15 cellular contexts compared by ENCODE assay signal in the genomic region with DNA sequence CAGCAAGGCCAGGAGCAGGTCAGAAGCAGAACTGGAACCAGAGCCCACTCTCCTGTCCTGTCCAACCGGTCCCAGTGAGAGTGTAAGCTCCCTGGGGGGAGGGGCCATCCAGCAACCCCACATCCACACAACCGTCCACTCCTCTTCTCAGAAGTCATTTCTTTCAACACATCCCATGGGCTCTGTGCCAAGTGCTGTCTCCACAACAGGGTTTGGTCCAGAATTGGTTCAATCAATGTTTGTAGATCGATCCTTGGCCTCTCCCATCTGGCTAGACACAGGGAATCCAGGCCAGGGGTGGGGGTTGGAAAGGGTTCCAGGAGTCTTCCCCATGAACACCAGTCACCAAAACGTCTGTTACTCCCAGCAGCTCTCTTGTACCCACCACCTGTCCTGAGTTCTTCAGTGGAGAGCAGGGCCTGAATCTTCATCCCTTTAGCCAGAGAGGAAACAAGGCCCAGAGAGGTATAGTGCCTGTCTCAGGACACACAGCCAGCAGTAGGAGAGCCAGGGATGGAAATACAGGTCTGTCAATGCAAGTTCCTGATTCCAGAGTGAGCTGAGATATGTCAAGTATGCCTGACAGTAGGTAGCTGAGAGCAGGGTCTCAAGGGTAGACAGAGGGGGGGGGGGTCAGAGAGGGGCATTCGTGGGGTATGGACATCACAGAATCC. TPM values are rescaled to one million over a fixed set of nuclear protein-coding genes. Genes with fewer than 3 reads are reported as not detected.
A peak's percentile ranks its signal among the peaks of the same experiment; 100 is the strongest.
DNase-seq lines count a peak whose midpoint lies in the region; ATAC-seq and TF ChIP-seq lines count a peak whose summit lies in the region.
"Had no signal": no experiment of that assay in that cellular context is flagged by ENCODE, and none has a peak within 500 bp of the region (broad histone marks: within the 10 kb centered on the region; RNA-seq: fewer than 3 reads in every experiment).

No MANE protein-coding gene starts in this region.

- H3K27ac ChIP-seq in CD4-positive, alpha-beta T cell (ENCODE audit: low read depth, low read length) = no peak overlapping the region
- H3K27ac ChIP-seq in left ventricle myocardium inferior (replicated peaks) (peak overlapping the region; percentile 82), osteoblast (ENCODE audit: low read depth, low read length) (no peak overlapping the region), PC-9 (no peak overlapping the region)
- H3K27ac ChIP-seq: left lung had no signal

- ATAC-seq in CD4-positive, alpha-beta T cell (ENCODE audit: poor library complexity) = no peak
- ATAC-seq in T-helper 17 cell = no peak
- ATAC-seq: left lung had no signal

- CTCF ChIA-PET in CD4-positive, alpha-beta T cell (lab: Charles Lee) = no interaction called here
- CTCF ChIA-PET in PC-9 (lab: Charles Lee) = no interaction called here

- H3K36me3 Mint-ChIP-seq in CD4-positive, alpha-beta T cell (ENCODE audit: low read depth) = no peaks in the 10 kb centered on the region
- H3K36me3 Mint-ChIP-seq in T-helper 17 cell (ENCODE audit: low read depth) = peaks cover 5% of the 10 kb centered on the region

- H3K36me3 ChIP-seq in left ventricle myocardium inferior = no peaks in the 10 kb centered on the region
- H3K36me3 ChIP-seq in osteoblast (ENCODE audit: insufficient read depth, low read length) = no peaks in the 10 kb centered on the region
- no peaks in the 10 kb centered on the region for H3K36me3 ChIP-seq in PC-9 (ENCODE audit: low read depth)
- H3K36me3 ChIP-seq: esophagus squamous epithelium, left lung had no signal

- H4K20me1 ChIP-seq in osteoblast (ENCODE audit: insufficient read depth, low read length) (no peaks in the 10 kb centered on the region), PC-9 (ENCODE audit: insufficient read depth) (no peaks in the 10 kb centered on the region)

- H3K79me2 ChIP-seq in osteoblast (ENCODE audit: insufficient read depth, low read length) (no peaks in the 10 kb centered on the region), PC-9 (ENCODE audit: low read depth) (no peaks in the 10 kb centered on the region)

- no peaks in the 10 kb centered on the region for H3K27me3 ChIP-seq in CD4-positive, alpha-beta T cell (ENCODE audit: control insufficient read depth, insufficient read depth, low read length)
- H3K27me3 ChIP-seq in left ventricle myocardium inferior (ENCODE audit: low read depth) = no peaks in the 10 kb centered on the region
- no peaks in the 10 kb centered on the region for H3K27me3 ChIP-seq in osteoblast (ENCODE audit: insufficient read depth, low read length)
- no peaks in the 10 kb centered on the region for H3K27me3 ChIP-seq in PC-9 (ENCODE audit: insufficient read depth, low read depth)
- H3K27me3 ChIP-seq: esophagus squamous epithelium, left lung had no signal

- peaks cover 34% of the 10 kb centered on the region for H3K4me1 Mint-ChIP-seq in CD4-positive, alpha-beta T cell (ENCODE audit: low read depth)
- peaks cover 29% of the 10 kb centered on the region for H3K4me1 Mint-ChIP-seq in T-helper 17 cell

- H3K4me3 Mint-ChIP-seq in CD4-positive, alpha-beta T cell = no peak overlapping the region
- peak overlapping the region; percentile 80 for H3K4me3 Mint-ChIP-seq in T-helper 17 cell
- H3K4me3 Mint-ChIP-seq: activated CD4-positive, alpha-beta T cell treated with anti-CD3 and anti-CD28 coated beads, Interleukin-2, amount 10 ng/mL, durations not matched to agents 7 days and 5 days; activated T-cell treated with anti-CD3 and anti-CD28 coated beads, Interleukin-2, amount 50 U/mL, for 24 hours had no signal

- no peaks in the 10 kb centered on the region for H3F3A ChIP-seq in PC-9 (ENCODE audit: insufficient read depth, low read depth)

- no peak for TF ChIP-seq CTCF in CD4-positive, alpha-beta T cell (IDR thresholded peaks at IDR 0.05)
- no peak for TF ChIP-seq CTCF in left ventricle myocardium inferior (IDR thresholded peaks at IDR 0.05; ENCODE audit: borderline replicate concordance)
- TF ChIP-seq CTCF in osteoblast (IDR thresholded peaks at IDR 0.05; ENCODE audit: extremely low read depth, low read depth, low read length) = no peak
- TF ChIP-seq CTCF in PC-9 (conservative IDR thresholded peaks at IDR 0.05) = no peak

- H3K9me3 Mint-ChIP-seq in CD4-positive, alpha-beta T cell = no peaks in the 10 kb centered on the region
- H3K9me3 Mint-ChIP-seq: activated CD4-positive, alpha-beta T cell treated with anti-CD3 and anti-CD28 coated beads, Interleukin-2, amount 10 ng/mL, durations not matched to agents 7 days and 5 days; activated T-cell treated with anti-CD3 and anti-CD28 coated beads, Interleukin-2, amount 50 U/mL, for 24 hours had no signal

- intact Hi-C loops in CD4-positive, alpha-beta T cell (cut with DNase I, micrococcal nuclease) = no loop called here
- intact Hi-C loops in left ventricle myocardium inferior (cut with micrococcal nuclease) (no loop called here), PC-9 (cut with micrococcal nuclease; ENCODE audit: unreplicated experiment) (no loop called here)

- POLR2A ChIA-PET in CD4-positive, alpha-beta T cell (lab: Charles Lee) = no interaction called here
- POLR2A ChIA-PET in PC-9 (lab: Charles Lee; ENCODE audit: unreplicated experiment) = no interaction called here

- H2AFZ ChIP-seq in osteoblast (ENCODE audit: low read length) (no peak overlapping the region), PC-9 (no peak overlapping the region)

- H3K27ac Mint-ChIP-seq in CD4-positive, alpha-beta T cell = peak overlapping the region; percentile 42
- H3K27ac Mint-ChIP-seq in T-helper 17 cell = no peak overlapping the region
- H3K27ac Mint-ChIP-seq: activated CD4-positive, alpha-beta T cell treated with anti-CD3 and anti-CD28 coated beads, Interleukin-2, amount 10 ng/mL, durations not matched to agents 7 days and 5 days; activated T-cell treated with anti-CD3 and anti-CD28 coated beads, Interleukin-2, amount 50 U/mL, for 24 hours had no signal

- H3K9me3 ChIP-seq in CD4-positive, alpha-beta T cell (ENCODE audit: control insufficient read depth, low read length) = no peaks in the 10 kb centered on the region
- H3K9me3 ChIP-seq in T-helper 17 cell (ENCODE audit: control insufficient read depth, low read length, poor library complexity, severe bottlenecking) (no peaks in the 10 kb centered on the region), left ventricle myocardium inferior (replicated peaks) (no peaks in the 10 kb centered on the region), osteoblast (ENCODE audit: low read depth, low read length) (no peaks in the 10 kb centered on the region), PC-9 (ENCODE audit: insufficient read depth, low read depth) (no peaks in the 10 kb centered on the region)
- H3K9me3 ChIP-seq: esophagus squamous epithelium, left lung had no signal

- H3K27me3 Mint-ChIP-seq in CD4-positive, alpha-beta T cell = no peaks in the 10 kb centered on the region
- peaks cover 6% of the 10 kb centered on the region for H3K27me3 Mint-ChIP-seq in T-helper 17 cell
- H3K27me3 Mint-ChIP-seq: activated CD4-positive, alpha-beta T cell treated with anti-CD3 and anti-CD28 coated beads, Interleukin-2, amount 10 ng/mL, durations not matched to agents 7 days and 5 days; activated T-cell treated with anti-CD3 and anti-CD28 coated beads, Interleukin-2, amount 50 U/mL, for 24 hours had no signal

- H3K4me3 ChIP-seq in left ventricle myocardium inferior (peak overlapping the region; percentile 54), osteoblast (ENCODE audit: insufficient read depth, low read length) (no peak overlapping the region), PC-9 (no peak overlapping the region)
- H3K4me3 ChIP-seq: left lung had no signal

- no peak for DNase-seq in CD4-positive, alpha-beta T cell
- DNase-seq in T-helper 17 cell (no peak), left ventricle myocardium inferior (no peak), osteoblast (ENCODE audit: insufficient read length, low spot score, missing footprints) (peak; percentile 64), PC-9 (no peak), amygdala (lab: John Stamatoyannopoulos, UW) (no peak), anterior cingulate cortex (lab: John Stamatoyannopoulos, UW) (no peak), HCEC 1CT (no peak)
- DNase-seq: activated CD4-positive, alpha-beta T cell treated with anti-CD3 and anti-CD28 coated beads, Interleukin-2, amount 10 ng/mL, durations not matched to agents 7 days and 5 days; activated T-cell treated with anti-CD3 and anti-CD28 coated beads, Interleukin-2, amount 50 U/mL, for 24 hours; AML-193; esophagus squamous epithelium; hippocampal formation; NCI-H774 had no signal

- no TSS peak for BruUV-seq in PC-9 (replicated peaks; lab: Mats Ljungman, UMichigan)

- H3K4me1 ChIP-seq in left ventricle myocardium inferior = peaks cover 38% of the 10 kb centered on the region
- no peaks in the 10 kb centered on the region for H3K4me1 ChIP-seq in osteoblast (ENCODE audit: insufficient read depth, low read length)
- no peaks in the 10 kb centered on the region for H3K4me1 ChIP-seq in PC-9 (replicated peaks; ENCODE audit: insufficient read depth)

- no peak overlapping the region for H3K4me2 ChIP-seq in osteoblast (ENCODE audit: insufficient read depth, low read length)
- no peak overlapping the region for H3K4me2 ChIP-seq in PC-9

- H3K9me2 ChIP-seq in PC-9 (ENCODE audit: insufficient read depth) = no peaks in the 10 kb centered on the region

RNA-seq across cellular contexts. Expression of a gene that starts 45.1 kb away (rescaled TPM):
- total RNA-seq in CD4-positive, alpha-beta T cell = 10 to 100 TPM; 14.6 to 15.5 TPM
- total RNA-seq in T-helper 17 cell (10 to 100 TPM; 30.0 to 34.0 TPM), left ventricle myocardium inferior (55.9 TPM), osteoblast (40.9 and 50.4 TPM in 2 replicates), PC-9 (2021) (47.6 and 48.5 TPM in 2 replicates)
